ENCODE assay signal across 10 cellular contexts in the genomic region with DNA sequence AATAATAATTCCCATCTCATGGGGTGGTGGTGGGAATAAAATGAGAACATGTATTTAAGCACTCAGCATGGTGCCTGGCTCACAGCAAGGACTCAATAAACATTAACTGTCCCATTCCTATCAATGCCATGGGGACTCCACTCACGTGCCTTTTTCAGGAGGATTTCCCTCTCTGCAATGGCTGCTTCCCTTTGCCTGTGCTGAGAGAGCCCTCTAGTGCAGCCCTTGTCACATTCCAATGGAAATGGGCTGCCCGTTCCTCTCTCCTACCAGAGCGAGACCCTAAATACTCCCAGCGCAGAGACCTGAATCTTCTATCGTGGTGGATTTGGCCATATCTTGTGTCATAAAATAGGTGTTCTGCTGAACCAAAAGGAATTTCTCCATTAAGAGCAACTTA.
DNase-seq lines count a peak whose midpoint lies in the region; TF ChIP-seq lines count a peak whose summit lies in the region.
"Had no signal": no experiment of that assay in that cellular context is flagged by ENCODE, and none has a peak within 500 bp of the region (broad histone marks: within the 10 kb centered on the region; RNA-seq: fewer than 3 reads in every experiment).

No MANE protein-coding gene starts in this region.

- dilution Hi-C loops in mammary epithelial cell (cut with HindIII; ENCODE audit: low sequenced_read_pairs) = no loop called here

- H3K9me3 ChIP-seq in mammary epithelial cell (replicated peaks; ENCODE audit: insufficient read depth, low read length) = peaks cover 3% of the 10 kb centered on the region
- H3K9me3 ChIP-seq in iPS DF 6.9 (ENCODE audit: control insufficient read depth, insufficient read depth, low read length) = no peaks in the 10 kb centered on the region
- no peaks in the 10 kb centered on the region for H3K9me3 ChIP-seq in thyroid gland
- no peaks in the 10 kb centered on the region for H3K9me3 ChIP-seq in MM.1S (replicated peaks; ENCODE audit: insufficient read depth, low read length)

- H3K9ac ChIP-seq in mammary epithelial cell (ENCODE audit: insufficient read depth, low read length) = no peak overlapping the region
- H3K9ac ChIP-seq in MM.1S (ENCODE audit: low read length) = no peak overlapping the region

- H3K27ac ChIP-seq in mammary epithelial cell (ENCODE audit: insufficient read depth, low read depth, low read length) (no peak overlapping the region), VCaP (no peak overlapping the region), iPS DF 6.9 (ENCODE audit: low read length) (no peak overlapping the region), thyroid gland (no peak overlapping the region), coronary artery (no peak overlapping the region), MM.1S (ENCODE audit: low read length) (no peak overlapping the region)

- POLR2A ChIA-PET in MCF 10A (lab: Yijun Ruan, JAX) = no interaction called here

- 26% methylated on average over 5 of the region's 5 CpGs for WGBS in mammary epithelial cell (ENCODE audit: low coverage, missing lambda C conversion rate)
- no CpG with 5 or more reads among the region's 5 CpGs for WGBS in iPS DF 6.9 (ENCODE audit: insufficient coverage, insufficient read length)
- 14 to 21% methylated on average over 5 of the region's 5 CpGs for WGBS in thyroid gland, 2 donors

- TF ChIP-seq CTCF in MCF 10A (IDR thresholded peaks at IDR 0.05; ENCODE audit: unreplicated experiment) (no peak), mammary epithelial cell (conservative IDR thresholded peaks at IDR 0.05 in 1 of 2, IDR thresholded peaks at IDR 0.05 in 1 of 2; ENCODE audit: extremely low read depth in 1 of 2, insufficient read depth in 1 of 2, low read depth in 1 of 2, low read length in 2 of 2) (no peak), VCaP (conservative IDR thresholded peaks at IDR 0.05) (peak; percentile 83), thyroid gland (IDR thresholded peaks at IDR 0.05) (peak in 4 of 6 experiments; percentile 41 to 65 (median 57)), coronary artery (IDR thresholded peaks at IDR 0.05) (no peak), MM.1S (IDR thresholded peaks at IDR 0.05; ENCODE audit: low read length) (no peak), GM13976 (IDR thresholded peaks at IDR 0.05; ENCODE audit: borderline replicate concordance, control extremely low read depth, extremely low read depth, insufficient read depth, missing control alignments) (no peak)

- intact Hi-C loops in MCF 10A (cut with micrococcal nuclease) = no loop called here
- intact Hi-C loops in mammary epithelial cell (cut with micrococcal nuclease) = loop anchor here (1.0 kb wide), 1 partner anchor 165 kb away; no protein-coding TSS in a partner anchor
- intact Hi-C loops in thyroid gland (cut with DNase I) = no loop called here

- no peaks in the 10 kb centered on the region for H3K9me2 ChIP-seq in MM.1S (replicated peaks; ENCODE audit: insufficient read depth, low read length)

- H2AFZ ChIP-seq in mammary epithelial cell (ENCODE audit: low read depth, low read length) (no peak overlapping the region), MM.1S (ENCODE audit: low read length) (no peak overlapping the region)

- H4K20me1 ChIP-seq in mammary epithelial cell (ENCODE audit: insufficient read depth, low read length) (no peaks in the 10 kb centered on the region), MM.1S (ENCODE audit: insufficient read depth, low read length) (no peaks in the 10 kb centered on the region)

- CTCF ChIA-PET in MCF 10A (lab: Yijun Ruan, JAX) = no interaction called here
- CTCF ChIA-PET in mammary epithelial cell (lab: Charles Lee; ENCODE audit: low non-redundant PET) = no interaction called here

- no peaks in the 10 kb centered on the region for H3K27me3 ChIP-seq in mammary epithelial cell (ENCODE audit: insufficient read depth, low read length)
- H3K27me3 ChIP-seq in iPS DF 6.9 (ENCODE audit: control insufficient read depth, insufficient read depth, low read length) = no peaks in the 10 kb centered on the region
- H3K27me3 ChIP-seq in thyroid gland = no peaks in the 10 kb centered on the region
- H3K27me3 ChIP-seq in MM.1S (replicated peaks; ENCODE audit: insufficient read depth, low read length) = no peaks in the 10 kb centered on the region

- H3K4me1 ChIP-seq in mammary epithelial cell (ENCODE audit: insufficient read depth, low read length) (no peaks in the 10 kb centered on the region), iPS DF 6.9 (ENCODE audit: control insufficient read depth, insufficient read depth, low read length) (peaks cover 2% of the 10 kb centered on the region; the same call in 1 of the 2 replicates), thyroid gland (no peaks in the 10 kb centered on the region), MM.1S (ENCODE audit: low read length) (no peaks in the 10 kb centered on the region)

- H3K36me3 ChIP-seq in mammary epithelial cell (ENCODE audit: insufficient read depth, low read length) (no peaks in the 10 kb centered on the region), iPS DF 6.9 (ENCODE audit: control insufficient read depth, insufficient read depth, low read length) (no peaks in the 10 kb centered on the region), thyroid gland (no peaks in the 10 kb centered on the region), MM.1S (replicated peaks; ENCODE audit: insufficient read depth, low read length) (no peaks in the 10 kb centered on the region)

- in situ Hi-C loops in mammary epithelial cell (cut with MboI; ENCODE audit: low sequenced_read_pairs in 2 of 2) (no loop called here), GM13976 (cut with MboI; ENCODE audit: low sequenced_read_pairs, unreplicated experiment) (no loop called here)

- H3K4me2 ChIP-seq in mammary epithelial cell (ENCODE audit: insufficient read depth, low read depth, low read length) (no peak overlapping the region), MM.1S (ENCODE audit: low read depth, low read length) (no peak overlapping the region)

- H3F3A ChIP-seq in MM.1S (ENCODE audit: insufficient read depth, low read length) = no peaks in the 10 kb centered on the region

- no peak overlapping the region for H3K4me3 Mint-ChIP-seq in MCF 10A (ENCODE audit: unreplicated experiment)
- H3K4me3 Mint-ChIP-seq: central memory CD8-positive, alpha-beta T cell had no signal

- no peaks in the 10 kb centered on the region for H3K27me3 Mint-ChIP-seq in MCF 10A (ENCODE audit: insufficient read depth, unreplicated experiment)
- H3K27me3 Mint-ChIP-seq: central memory CD8-positive, alpha-beta T cell had no signal

- H3K9me3 Mint-ChIP-seq in MCF 10A (ENCODE audit: unreplicated experiment) = peaks cover 27% of the 10 kb centered on the region

- H3K79me2 ChIP-seq in mammary epithelial cell (ENCODE audit: insufficient read depth, low read length) = no peaks in the 10 kb centered on the region
- H3K79me2 ChIP-seq in MM.1S (ENCODE audit: low read length) = no peaks in the 10 kb centered on the region

- no TSS peak for BruUV-seq in MCF 10A (replicated peaks; lab: Mats Ljungman, UMichigan)
- BruUV-seq in mammary epithelial cell (replicated peaks; lab: Mats Ljungman, UMichigan) = no TSS peak

- H3K27ac Mint-ChIP-seq in MCF 10A (ENCODE audit: low read depth, unreplicated experiment) = no peak overlapping the region

- DNase-seq in MCF 10A (ENCODE audit: unreplicated experiment) (peak; percentile 20), mammary epithelial cell (no peak), iPS DF 6.9 (ENCODE audit: low read depth, low spot score) (peak; percentile 64), thyroid gland (peak; percentile 46 to 63), coronary artery (ENCODE audit: low spot score) (no peak), MM.1S (no peak), GM13976 (ENCODE audit: low spot score) (no peak)
- DNase-seq: activated CD4-positive, alpha-beta T cell treated with anti-CD3 and anti-CD28 coated beads for 4 hours had no signal

- no peaks in the 10 kb centered on the region for H3K4me1 Mint-ChIP-seq in MCF 10A (ENCODE audit: insufficient read depth, unreplicated experiment)
- H3K4me1 Mint-ChIP-seq: central memory CD8-positive, alpha-beta T cell had no signal

- H3K36me3 Mint-ChIP-seq in MCF 10A (ENCODE audit: insufficient read depth, unreplicated experiment) = no peaks in the 10 kb centered on the region

- H3K4me3 ChIP-seq in mammary epithelial cell (replicated peaks in 1 of 3; ENCODE audit: insufficient read depth in 1 of 3, low read depth in 2 of 3, low read length in 3 of 3) (no peak overlapping the region), iPS DF 6.9 (ENCODE audit: low read length) (no peak overlapping the region), thyroid gland (replicated peaks in 1 of 3) (no peak overlapping the region), coronary artery (no peak overlapping the region), MM.1S (ENCODE audit: low read length) (no peak overlapping the region)

- no peak for TF ChIP-seq POLR2A in thyroid gland (IDR thresholded peaks at IDR 0.05)

Comparison
In these comparisons a context has a peak if more than half of its experiments do, and no peak if none do; other contexts are left out.
1. DNase-seq: peak in MCF 10A (single experiment), iPS DF 6.9 (single experiment) and thyroid gland (2 of 2); none in mammary epithelial cell (single experiment), coronary artery (single experiment), MM.1S (single experiment) and GM13976 (single experiment).
2. CTCF ChIP-seq: peak in VCaP (single experiment) and thyroid gland (4 of 6); none in MCF 10A (single experiment), mammary epithelial cell (0 of 2), coronary artery (single experiment), MM.1S (single experiment) and GM13976 (single experiment).